1 cellular context compared by ENCODE assay signal in the genomic region with DNA sequence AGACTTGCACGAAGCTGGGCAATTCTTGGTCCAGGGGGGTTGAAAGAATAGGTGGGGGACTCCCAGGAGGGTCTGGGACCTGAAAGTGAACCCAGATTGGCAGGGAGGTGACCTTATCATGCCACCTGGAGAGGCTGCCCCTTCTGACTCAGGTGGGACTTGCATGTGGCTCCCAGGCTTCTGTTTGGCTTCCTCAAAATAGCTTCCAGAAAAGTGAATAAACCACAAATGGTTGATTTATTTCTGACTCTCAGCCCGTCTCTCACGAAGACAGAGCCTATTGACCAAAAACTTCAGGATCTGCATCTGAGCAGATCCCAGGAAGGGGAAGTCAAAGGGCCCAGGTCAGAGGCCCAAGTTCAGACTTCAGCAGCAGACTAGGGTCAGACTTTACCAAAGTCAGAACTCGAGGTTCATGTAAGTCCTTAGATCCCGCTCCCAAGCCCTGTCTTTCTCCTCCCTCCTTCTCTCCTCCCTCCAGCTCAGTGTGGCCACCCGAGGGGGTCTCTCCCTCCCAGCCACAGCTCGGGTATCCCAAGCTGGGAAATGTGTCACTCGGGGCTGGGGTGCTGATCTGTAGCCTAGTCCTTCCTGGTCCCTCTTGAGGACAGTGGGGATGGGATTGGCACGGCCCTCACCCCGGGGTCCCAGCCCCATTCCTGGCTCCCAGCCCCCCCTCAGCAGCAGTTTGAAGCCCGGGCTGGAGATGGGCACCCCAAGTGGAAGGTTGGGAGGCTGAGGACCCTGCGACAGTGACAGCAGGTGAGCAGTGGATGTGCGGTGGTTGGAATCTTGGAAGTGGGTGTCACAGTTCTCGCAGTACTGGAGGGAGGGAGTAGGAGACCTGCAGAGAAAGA.
TF ChIP-seq lines count a peak whose summit lies in the region.

No MANE protein-coding gene starts in this region.

TF ChIP-seq in HCT116, 20 proteins besides CTCF, POLR2A, EP300 and RAD21:
- TF ChIP-seq FOSL1 (IDR thresholded peaks at IDR 0.05; ENCODE audit: low read depth) = no peak
- no peak for TF ChIP-seq EZH2phosphoT487 (IDR thresholded peaks at IDR 0.05; ENCODE audit: borderline replicate concordance)
- TF ChIP-seq ATF3 (IDR thresholded peaks at IDR 0.05) = no peak
- no peak for TF ChIP-seq SIN3A (IDR thresholded peaks at IDR 0.05; ENCODE audit: low read depth)
- no peak for TF ChIP-seq EZH2 (IDR thresholded peaks at IDR 0.05)
- no peak for TF ChIP-seq TCF7L2 (IDR thresholded peaks at IDR 0.05; ENCODE audit: borderline replicate concordance, extremely low read depth, insufficient read depth, insufficient read length)
- no peak for TF ChIP-seq ELF1 (IDR thresholded peaks at IDR 0.05; ENCODE audit: borderline replicate concordance, low read depth)
- TF ChIP-seq ZFX (IDR thresholded peaks at IDR 0.05) = no peak
- TF ChIP-seq JUND (IDR thresholded peaks at IDR 0.05) = no peak
- no peak for TF ChIP-seq EGR1 (IDR thresholded peaks at IDR 0.05; ENCODE audit: low read depth)
- no peak for TF ChIP-seq ZNF274 (IDR thresholded peaks at IDR 0.05; ENCODE audit: low read depth, low read length)
- TF ChIP-seq SP1 (IDR thresholded peaks at IDR 0.05; ENCODE audit: low read depth) = no peak
